ENCODE assay signal across 17 cellular contexts in genomic region chr4:13892739-13893105, GRCh38.
A peak's percentile ranks its signal among the peaks of the same experiment; 100 is the strongest.
DNase-seq lines count a peak whose midpoint lies in the region; ATAC-seq, FAIRE-seq and TF ChIP-seq lines count a peak whose summit lies in the region.
"Had no signal": no experiment of that assay in that cellular context is flagged by ENCODE, and none has a peak within 500 bp of the region (broad histone marks: within the 10 kb centered on the region; RNA-seq: fewer than 3 reads in every experiment).

No MANE protein-coding gene starts in this region.

- no peak for TF ChIP-seq CTCF in ascending aorta (IDR thresholded peaks at IDR 0.05)
- no peak for TF ChIP-seq CTCF in hepatocyte (IDR thresholded peaks at IDR 0.05; ENCODE audit: poor library complexity)
- no peak for TF ChIP-seq CTCF in thoracic aorta (IDR thresholded peaks at IDR 0.05)

- H3K4me3 ChIP-seq in ascending aorta (no peak overlapping the region), hepatocyte (no peak overlapping the region), thoracic aorta (no peak overlapping the region)
- H3K4me3 ChIP-seq: neural progenitor cell, spleen, suprapubic skin had no signal

- peaks cover 0 to 3% of the 10 kb centered on the region in 2 donors for H3K4me1 ChIP-seq in ascending aorta
- peaks cover 6% of the 10 kb centered on the region for H3K4me1 ChIP-seq in hepatocyte (ENCODE audit: insufficient read depth)
- H3K4me1 ChIP-seq in thoracic aorta (ENCODE audit: control insufficient read depth in 1 of 2, low read depth in 2 of 2) = peaks cover 10 to 13% of the 10 kb centered on the region in 2 donors
- H3K4me1 ChIP-seq: neural progenitor cell, spleen, suprapubic skin had no signal

- no peaks in the 10 kb centered on the region for H3K9me3 Mint-ChIP-seq in T-helper 2 cell treated with Interferon-gamma antibody and Interleukin-4, amounts not matched to agents 5 μg/mL and 100 μg/mL, for 36 hours
- H3K9me3 Mint-ChIP-seq: activated T-helper 1 cell treated with anti-CD3 and anti-CD28 coated beads, Interleukin-12 subunit alpha, Interleukin-12 subunit beta, Interleukin-2, Interleukin-4 antibody, amounts not matched to agents 30 ng/mL and 10 ng/mL and 1 ng/mL, durations not matched to agents 14 hours and 24 hours and 36 hours; brain had no signal

- FAIRE-seq in GM12892 (lab: Jason Lieb, UNC) (no peak), GM12891 (lab: Jason Lieb, UNC) (no peak)

- H3K9me3 ChIP-seq in ascending aorta (no peaks in the 10 kb centered on the region), hepatocyte (ENCODE audit: low read depth) (no peaks in the 10 kb centered on the region), thoracic aorta (no peaks in the 10 kb centered on the region)
- H3K9me3 ChIP-seq: spleen, suprapubic skin had no signal

- no peak for ATAC-seq in thoracic aorta (ENCODE audit: insufficient number of reproducible peaks, low FRiP score, low read depth)

- H3K36me3 Mint-ChIP-seq in T-helper 2 cell treated with Interferon-gamma antibody and Interleukin-4, amounts not matched to agents 5 μg/mL and 100 μg/mL, for 36 hours (ENCODE audit: low read depth) = no peaks in the 10 kb centered on the region
- H3K36me3 Mint-ChIP-seq: brain, neural progenitor cell had no signal

- no peaks in the 10 kb centered on the region for H3K27me3 Mint-ChIP-seq in T-helper 2 cell treated with Interferon-gamma antibody and Interleukin-4, amounts not matched to agents 5 μg/mL and 100 μg/mL, for 36 hours (ENCODE audit: low read depth)

- no peaks in the 10 kb centered on the region for H4K20me1 ChIP-seq in hepatocyte (ENCODE audit: insufficient read depth, poor library complexity, severe bottlenecking)

- H3K4me3 Mint-ChIP-seq in T-helper 2 cell treated with Interferon-gamma antibody and Interleukin-4, amounts not matched to agents 5 μg/mL and 100 μg/mL, for 36 hours = no peak overlapping the region
- H3K4me3 Mint-ChIP-seq: activated T-helper 1 cell treated with anti-CD3 and anti-CD28 coated beads, Interleukin-12 subunit alpha, Interleukin-12 subunit beta, Interleukin-2, Interleukin-4 antibody, amounts not matched to agents 30 ng/mL and 10 ng/mL and 1 ng/mL, durations not matched to agents 14 hours and 24 hours and 36 hours; brain; neural progenitor cell had no signal

- H3K79me2 ChIP-seq in hepatocyte = no peaks in the 10 kb centered on the region

- H3K36me3 ChIP-seq in ascending aorta = no peaks in the 10 kb centered on the region
- H3K36me3 ChIP-seq in hepatocyte (replicated peaks; ENCODE audit: insufficient read depth, low read depth) = no peaks in the 10 kb centered on the region
- H3K36me3 ChIP-seq in thoracic aorta = no peaks in the 10 kb centered on the region
- H3K36me3 ChIP-seq: neural progenitor cell, spleen, suprapubic skin had no signal

- H2AFZ ChIP-seq in hepatocyte = no peak overlapping the region
- H2AFZ ChIP-seq: neural progenitor cell had no signal

- no peaks in the 10 kb centered on the region for H3K9me2 ChIP-seq in hepatocyte (replicated peaks; ENCODE audit: insufficient read depth)

- DNase-seq in DMS53 (lab: John Stamatoyannopoulos, UW) = peak; percentile 23
- no peak for DNase-seq in DMS53 treated with DMSO at 0.1 percent for 48 hours (lab: John Stamatoyannopoulos, UW; ENCODE audit: unreplicated experiment)
- DNase-seq in ascending aorta (ENCODE audit: low spot score in 2 of 2) = no peak
- peak; percentile 19 for DNase-seq in hepatocyte (ENCODE audit: low spot score)
- DNase-seq in thoracic aorta (ENCODE audit: low spot score) = no peak
- DNase-seq in T-helper 2 cell treated with Interferon-gamma antibody and Interleukin-4, amounts not matched to agents 5 μg/mL and 100 μg/mL, for 36 hours (ENCODE audit: low spot score) = no peak
- DNase-seq in GM12892 (ENCODE audit: insufficient read length) = no peak
- no peak for DNase-seq in GM12891 (ENCODE audit: insufficient read length, low spot score)
- DNase-seq: activated CD4-positive, alpha-beta T cell treated with anti-CD3 and anti-CD28 coated beads, Interleukin-2, amount 50 U/mL, for 1 hour; COR-L47; NCI-H2171 treated with DMSO at 0.1 percent for 48 hours; spleen had no signal

- peak overlapping the region; percentile 8 to 56 for H3K27ac ChIP-seq in ascending aorta
- peak overlapping the region; percentile 88 for H3K27ac ChIP-seq in hepatocyte
- peak overlapping the region; percentile 36 to 70 for H3K27ac ChIP-seq in thoracic aorta
- H3K27ac ChIP-seq: 22Rv1, neural progenitor cell, spleen had no signal

- no peak for TF ChIP-seq POLR2A in GM12892 (IDR thresholded peaks at IDR 0.05; ENCODE audit: low read depth, low read length)
- no peak for TF ChIP-seq POLR2A in GM12891 (IDR thresholded peaks at IDR 0.05; ENCODE audit: low read depth, low read length)

- no peak overlapping the region for H3K27ac Mint-ChIP-seq in T-helper 2 cell treated with Interferon-gamma antibody and Interleukin-4, amounts not matched to agents 5 μg/mL and 100 μg/mL, for 36 hours

- 29% methylated on average over 1 of the region's 1 CpG for WGBS in hepatocyte (ENCODE audit: low lambda C conversion rate, missing lambda C conversion rate)

- no peaks in the 10 kb centered on the region for H3K4me1 Mint-ChIP-seq in T-helper 2 cell treated with Interferon-gamma antibody and Interleukin-4, amounts not matched to agents 5 μg/mL and 100 μg/mL, for 36 hours (ENCODE audit: low read depth)

- peak overlapping the region; percentile 39 for H3K4me2 ChIP-seq in hepatocyte
- H3K4me2 ChIP-seq: neural progenitor cell had no signal

- H3K27me3 ChIP-seq in ascending aorta (no peaks in the 10 kb centered on the region), hepatocyte (no peaks in the 10 kb centered on the region), thoracic aorta (replicated peaks; ENCODE audit: insufficient read depth) (no peaks in the 10 kb centered on the region)
- H3K27me3 ChIP-seq: neural progenitor cell, spleen, suprapubic skin had no signal

- intact Hi-C loops in ascending aorta (cut with DNase I) = no loop called here

TF ChIP-seq in GM12891, 5 proteins besides CTCF, POLR2A, EP300 and RAD21:
- TF ChIP-seq PAX5 (IDR thresholded peaks at IDR 0.05; ENCODE audit: insufficient read depth, low read length, severe bottlenecking) (no peak), POLR2AphosphoS5 (IDR thresholded peaks at IDR 0.05; ENCODE audit: low read depth, low read length) (no peak), TAF1 (IDR thresholded peaks at IDR 0.05; ENCODE audit: low read depth, low read length) (no peak), SPI1 (IDR thresholded peaks at IDR 0.05; ENCODE audit: low read depth, low read length) (no peak), POU2F2 (IDR thresholded peaks at IDR 0.05; ENCODE audit: low read depth, low read length) (no peak)

Comparison
In these comparisons a context has a peak if more than half of its experiments do, and no peak if none do; other contexts are left out.
1. DNase-seq: peak in DMS53 (single experiment) and hepatocyte (single experiment); none in DMS53 treated with DMSO at 0.1 percent for 48 hours (single experiment), ascending aorta (0 of 2), thoracic aorta (single experiment), T-helper 2 cell treated with Interferon-gamma antibody and Interleukin-4, amounts not matched to agents 5 μg/mL and 100 μg/mL, for 36 hours (single experiment), GM12892 (single experiment) and GM12891 (single experiment).
2. H3K27ac ChIP-seq: peak in every context shown above with its lines; median percentile 88 in hepatocyte; 53 in thoracic aorta; 32 in ascending aorta.